In genomic region chrX:87516716-87517115, GRCh38 we compare ENCODE assay signal across 14 cellular contexts. TPM values are rescaled to one million over a fixed set of nuclear protein-coding genes. Genes with fewer than 3 reads are reported as not detected.
A peak's percentile ranks its signal among the peaks of the same experiment; 100 is the strongest.
DNase-seq lines count a peak whose midpoint lies in the region; ATAC-seq and TF ChIP-seq lines count a peak whose summit lies in the region.
"Had no signal": no experiment of that assay in that cellular context is flagged by ENCODE, and none has a peak within 500 bp of the region (broad histone marks: within the 10 kb centered on the region; RNA-seq: fewer than 3 reads in every experiment).

No MANE protein-coding gene starts in this region.

- no peaks in the 10 kb centered on the region for H3K36me3 ChIP-seq in mesenchymal stem cell (ENCODE audit: control insufficient read depth in 1 of 2, insufficient read depth in 2 of 2, low read depth in 1 of 2, low read length in 2 of 2)
- H3K36me3 ChIP-seq in tibial nerve: no peaks in the 10 kb centered on the region
- H3K36me3 ChIP-seq: HAP-1 had no signal

- no peak overlapping the region for H2BK12ac ChIP-seq in mesenchymal stem cell (ENCODE audit: low read length in 2 of 2)

- peak overlapping the region; percentile 43 for H3K4me2 ChIP-seq in mesenchymal stem cell (ENCODE audit: low read length, poor library complexity, severe bottlenecking)

- no peak overlapping the region for H3K4me3 Mint-ChIP-seq in HFFc6
- H3K4me3 Mint-ChIP-seq: activated naive CD8-positive, alpha-beta T cell had no signal

- H2AFZ ChIP-seq in mesenchymal stem cell (ENCODE audit: low read depth, low read length): no peak overlapping the region

- no peaks in the 10 kb centered on the region for H3K9me3 Mint-ChIP-seq in HFFc6

- H3K27me3 ChIP-seq in mesenchymal stem cell (ENCODE audit: control insufficient read depth in 1 of 2, insufficient read depth in 1 of 2, low read length in 2 of 2): peaks cover 0 to 3% of the 10 kb centered on the region in 2 experiments
- H3K27me3 ChIP-seq in tibial nerve: peaks cover 0 to 10% of the 10 kb centered on the region in 2 donors

- H4K91ac ChIP-seq in mesenchymal stem cell (ENCODE audit: low read length): no peak overlapping the region

- no peak overlapping the region for H3K9ac ChIP-seq in mesenchymal stem cell (ENCODE audit: low read length)

- H3K36me3 Mint-ChIP-seq in HFFc6 (ENCODE audit: low read depth): no peaks in the 10 kb centered on the region
- H3K36me3 Mint-ChIP-seq: activated naive CD8-positive, alpha-beta T cell had no signal

- ATAC-seq in left colon: no peak

- H3K27me3 Mint-ChIP-seq in HFFc6 (ENCODE audit: insufficient read depth): no peaks in the 10 kb centered on the region
- H3K27me3 Mint-ChIP-seq: activated naive CD8-positive, alpha-beta T cell had no signal

- H2AK5ac ChIP-seq in mesenchymal stem cell (ENCODE audit: low read length, severe bottlenecking): no peak overlapping the region

- no peak overlapping the region for H3K14ac ChIP-seq in mesenchymal stem cell (ENCODE audit: low read length in 2 of 2)

- H3K23ac ChIP-seq in mesenchymal stem cell (ENCODE audit: low read length in 2 of 2): no peak overlapping the region

- H3K27ac ChIP-seq in cingulate gyrus (ENCODE audit: low read depth, low read length): peak overlapping the region; percentile 63
- peak overlapping the region; percentile 91 for H3K27ac ChIP-seq in mesenchymal stem cell (ENCODE audit: low read length, poor library complexity, severe bottlenecking)
- H3K27ac ChIP-seq in tibial nerve: no peak overlapping the region

- intact Hi-C loops in left colon (cut with DNase I, micrococcal nuclease): no loop called here

- DNase-seq in A172 (ENCODE audit: low spot score): peak; percentile 22
- peak; percentile 75 for DNase-seq in NCI-H226
- peak; percentile 15 for DNase-seq in mesenchymal stem cell
- no peak for DNase-seq in left colon
- DNase-seq in HFFc6: no peak
- no peak for DNase-seq in GM19240 (ENCODE audit: insufficient read length, low spot score)
- DNase-seq in tibial nerve (ENCODE audit: low spot score in 2 of 2): no peak
- DNase-seq: DMS153; effector CD8-positive, alpha-beta T cell; small intestine had no signal

- H2BK15ac ChIP-seq in mesenchymal stem cell (ENCODE audit: low read depth, poor library complexity, severe bottlenecking): no peak overlapping the region

- H3K4me3 ChIP-seq in mesenchymal stem cell (ENCODE audit: insufficient read depth in 1 of 2, low read depth in 1 of 2, low read length in 2 of 2) (no peak overlapping the region), tibial nerve (no peak overlapping the region)
- H3K4me3 ChIP-seq: HAP-1 had no signal

- no peaks in the 10 kb centered on the region for H3K79me1 ChIP-seq in mesenchymal stem cell (replicated peaks; ENCODE audit: low read length, poor library complexity, severe bottlenecking)

- no peak for TF ChIP-seq POLR2A in tibial nerve (IDR thresholded peaks at IDR 0.05)

- no peak for TF ChIP-seq EP300 in tibial nerve (IDR thresholded peaks at IDR 0.05)

- H3K9me3 ChIP-seq in mesenchymal stem cell (ENCODE audit: control insufficient read depth, low read length) (no peaks in the 10 kb centered on the region), tibial nerve (no peaks in the 10 kb centered on the region)
- H3K9me3 ChIP-seq: HAP-1 had no signal

- H2BK120ac ChIP-seq in mesenchymal stem cell (ENCODE audit: low read depth, low read length): no peak overlapping the region

- H2BK5ac ChIP-seq in mesenchymal stem cell (ENCODE audit: low read depth, low read length, poor library complexity, severe bottlenecking): no peak overlapping the region

- no peak for TF ChIP-seq CTCF in HFFc6 (IDR thresholded peaks at IDR 0.05)
- no peak for TF ChIP-seq CTCF in tibial nerve (IDR thresholded peaks at IDR 0.05)

- no peak overlapping the region for H3K27ac Mint-ChIP-seq in HFFc6
- H3K27ac Mint-ChIP-seq: activated naive CD8-positive, alpha-beta T cell had no signal

- no peak overlapping the region for H3K4ac ChIP-seq in mesenchymal stem cell (ENCODE audit: low read depth in 1 of 2, low read length in 2 of 2)

- H3K4me1 ChIP-seq in mesenchymal stem cell (ENCODE audit: control insufficient read depth, insufficient read depth, low read depth, low read length): no peaks in the 10 kb centered on the region
- H3K4me1 ChIP-seq in tibial nerve: no peaks in the 10 kb centered on the region

- no peak overlapping the region for H4K8ac ChIP-seq in mesenchymal stem cell (ENCODE audit: low read length)

- H3K4me1 Mint-ChIP-seq in HFFc6 (ENCODE audit: low read depth): no peaks in the 10 kb centered on the region

- no peak overlapping the region for H3K18ac ChIP-seq in mesenchymal stem cell (ENCODE audit: low read depth in 1 of 2, low read length in 2 of 2)

RNA-seq across cellular contexts. Expression of gene KLHL4, which starts 0.9 kb away (rescaled TPM):
- 1.8 and 3.3 TPM in 2 replicates for total RNA-seq in A172 (2014; rRNA removed; shearing (Covaris generic))
- 1.6 TPM for polyA plus RNA-seq in mesenchymal stem cell (2013, experiment 1 of 2)
- polyA plus RNA-seq in mesenchymal stem cell (2013, experiment 2 of 2): 1.5 TPM
- under 1 TPM; 0.34 to 0.50 TPM for total RNA-seq in left colon
- not detected for total RNA-seq in HFFc6 (2021; fragmentation: NEBNext Ultra II Directional; extraction: Animal tissue kit (Norgen Biotek cat#: 25700))
- under 1 TPM in 3 of 4 donors, not detected in 1; under 0.01 to 0.78 (median 0.30) TPM for total RNA-seq in tibial nerve
- total RNA-seq: OCI-LY7 had no signal

Comparison
In these comparisons a context has a peak if more than half of its experiments do, and no peak if none do; other contexts are left out.
1. DNase-seq: peak in A172 (single experiment), NCI-H226 (single experiment) and mesenchymal stem cell (single experiment); none in left colon (0 of 2), HFFc6 (single experiment), GM19240 (single experiment) and tibial nerve (0 of 2).
2. H3K27ac ChIP-seq: peak in cingulate gyrus (single experiment) and mesenchymal stem cell (single experiment); none in tibial nerve (0 of 4).